9 cellular contexts compared by ENCODE assay signal in genomic region chr4:21962691-21963090, GRCh38. TPM values are rescaled to one million over a fixed set of nuclear protein-coding genes. Genes with fewer than 3 reads are reported as not detected.
"Had no signal": no experiment of that assay in that cellular context is flagged by ENCODE, and none has a peak within 500 bp of the region (broad histone marks: within the 10 kb centered on the region; RNA-seq: fewer than 3 reads in every experiment).

No MANE protein-coding gene starts in this region.

- ATAC-seq: GM12878 had no signal

- DNase-seq: GDM1, GF-D8 had no signal

- FAIRE-seq: G401.6, GM12878, GM12891, GM12892, GM18507, GM19239 had no signal

- H3K4me3 ChIP-seq: GM12878 had no signal

RNA-seq across cellular contexts. Expression of gene KCNIP4, which starts 14.1 kb away (rescaled TPM):
- total RNA-seq: G401, GM12878 had no signal
